8 cellular contexts compared by ENCODE assay signal in genomic region chr11:108467091-108467823, GRCh38. TPM values are rescaled to one million over a fixed set of nuclear protein-coding genes. Genes with fewer than 3 reads are reported as not detected.
A peak's percentile ranks its signal among the peaks of the same experiment; 100 is the strongest.
DNase-seq lines count a peak whose midpoint lies in the region; ATAC-seq and TF ChIP-seq lines count a peak whose summit lies in the region.

Gene C11orf65 (minus strand): TSS chr11:108467529. CDS start chr11:108461559, 5,970 bp downstream.

- peak within 1 kb of the TSS; percentile 92 for H3K18ac ChIP-seq in H9 (ENCODE audit: insufficient read length, low read depth, low read length)

- H3K56ac ChIP-seq in H9 (ENCODE audit: insufficient read length, low read depth, low read length) = no peak within 1 kb of the TSS

- H3K27ac ChIP-seq in H9 (ENCODE audit: insufficient read length, low read depth, low read length) = peak within 1 kb of the TSS; percentile 86

- no peak within 1 kb of the TSS for H2BK20ac ChIP-seq in H9 (ENCODE audit: low read depth, low read length, poor library complexity, severe bottlenecking)

- no peak within 1 kb of the TSS for H2AK5ac ChIP-seq in H9 (ENCODE audit: insufficient read length, low read length)

- H3K27me3 ChIP-seq in H9 (ENCODE audit: insufficient read depth, low read length) = no peaks in the 10 kb centered on the region

- H3K79me1 ChIP-seq in H9 (ENCODE audit: insufficient read depth, low read depth, low read length, poor library complexity, severe bottlenecking) = no peaks in the 10 kb centered on the region

- DNase-seq in H9 (peak; percentile 96), M059J (ENCODE audit: low read depth) (peak; percentile 97), fibroblast of the aortic adventitia (ENCODE audit: low read depth) (peak; percentile 96)
- DNase-seq in activated effector memory CD4-positive, alpha-beta T cell treated with anti-CD3 and anti-CD28 coated beads, Interleukin-2, amount 50 U/mL, for 16 hours = peak; percentile 97
- DNase-seq in natural killer cell treated with Interleukin-12 subunit alpha and Interleukin-12 subunit beta and Interleukin-15 and Interleukin-18, amount 100 ng/mL, for 72 hours (ENCODE audit: low spot score) = peak; percentile 94
- DNase-seq in stimulated activated naive CD4-positive, alpha-beta T cell treated with Interleukin-2 at 50 U/mL for 16 hours (lab: John Stamatoyannopoulos, UW) = peak; percentile 92

- no peak within 1 kb of the TSS for H4K91ac ChIP-seq in H9 (ENCODE audit: insufficient read length, low read depth, low read length)

- no peaks in the 10 kb centered on the region for H3K9me3 ChIP-seq in ES-I3 (ENCODE audit: control insufficient read depth, insufficient read depth, low read length)
- H3K9me3 ChIP-seq in H9 (ENCODE audit: control insufficient read depth, low read depth, low read length) = no peaks in the 10 kb centered on the region

- no peaks in the 10 kb centered on the region; a peak in 2 of 7 replicates for H3K36me3 Mint-ChIP-seq in H9 (ENCODE audit: insufficient read depth in 1 of 3, low read depth in 3 of 3)
- H3K36me3 Mint-ChIP-seq in natural killer cell treated with Interleukin-12 subunit alpha and Interleukin-12 subunit beta and Interleukin-15 and Interleukin-18, amount 100 ng/mL, for 72 hours = no peaks in the 10 kb centered on the region

- peak within 1 kb of the TSS; percentile 88 for H3K14ac ChIP-seq in H9 (ENCODE audit: insufficient read depth, low read length)

- H3K27me3 Mint-ChIP-seq in H9 (ENCODE audit: low read depth) = no peaks in the 10 kb centered on the region
- H3K27me3 Mint-ChIP-seq in natural killer cell treated with Interleukin-12 subunit alpha and Interleukin-12 subunit beta and Interleukin-15 and Interleukin-18, amount 100 ng/mL, for 72 hours = no peaks in the 10 kb centered on the region

- no peak within 1 kb of the TSS; the same call in 1 of the 2 replicates for H3K4ac ChIP-seq in H9 (ENCODE audit: low read depth, low read length)

- H2BK12ac ChIP-seq in H9 (ENCODE audit: insufficient read length, low read depth, low read length) = no peak within 1 kb of the TSS

- H3T11ph ChIP-seq in H9 (ENCODE audit: low read length) = no peak within 1 kb of the TSS

- H3K23me2 ChIP-seq in H9 (ENCODE audit: insufficient read length, low read depth, low read length, poor library complexity, severe bottlenecking) = peaks cover 3% of the 10 kb centered on the region

- no peaks in the 10 kb centered on the region for H4K20me1 ChIP-seq in H9 (ENCODE audit: control insufficient read depth, insufficient read depth, insufficient read length)

- peak within 1 kb of the TSS; percentile 70 for H3K4me2 ChIP-seq in H9 (ENCODE audit: insufficient read depth, insufficient read length, low read length)

- TF ChIP-seq POLR2A in Raji (IDR thresholded peaks at IDR 0.05; ENCODE audit: insufficient read depth, low read depth, low read length) = peak; percentile 95

- no peak within 1 kb of the TSS for H2BK120ac ChIP-seq in H9 (ENCODE audit: low read depth, low read length, poor library complexity, severe bottlenecking)

- H2AFZ ChIP-seq in H9 (ENCODE audit: low read length) = peak within 1 kb of the TSS; percentile 34

- H3K4me3 Mint-ChIP-seq in H9 = peak within 1 kb of the TSS; percentile 95 to 97
- peak within 1 kb of the TSS; percentile 96 for H3K4me3 Mint-ChIP-seq in natural killer cell treated with Interleukin-12 subunit alpha and Interleukin-12 subunit beta and Interleukin-15 and Interleukin-18, amount 100 ng/mL, for 72 hours

- WGBS in H9 (ENCODE audit: extremely low coverage, insufficient read length, low lambda C conversion rate) = no CpG with 5 or more reads among the region's 35 CpGs

- peak within 1 kb of the TSS; percentile 100 for H3K27ac Mint-ChIP-seq in H9
- peak within 1 kb of the TSS; percentile 98 to 99 for H3K27ac Mint-ChIP-seq in natural killer cell treated with Interleukin-12 subunit alpha and Interleukin-12 subunit beta and Interleukin-15 and Interleukin-18, amount 100 ng/mL, for 72 hours

- peak within 1 kb of the TSS; percentile 13 for H4K5ac ChIP-seq in H9 (ENCODE audit: insufficient read length, low read depth, low read length)

- H2BK5ac ChIP-seq in H9 (ENCODE audit: insufficient read length, low read length) = no peak within 1 kb of the TSS

- peak; percentile 100 for ATAC-seq in natural killer cell treated with Interleukin-12 subunit alpha and Interleukin-12 subunit beta and Interleukin-15 and Interleukin-18, amount 100 ng/mL, for 72 hours

- no peak within 1 kb of the TSS for H4K8ac ChIP-seq in H9 (replicated peaks; ENCODE audit: insufficient read length, low read depth, low read length)

- H3K4me1 Mint-ChIP-seq in H9 = peaks cover 0 to 3% of the 10 kb centered on the region in 2 experiments; a peak in 1 of 4 replicates
- H3K4me1 Mint-ChIP-seq in natural killer cell treated with Interleukin-12 subunit alpha and Interleukin-12 subunit beta and Interleukin-15 and Interleukin-18, amount 100 ng/mL, for 72 hours (ENCODE audit: low read depth in 2 of 2) = peaks cover 15 to 16% of the 10 kb centered on the region in 2 donors

- H3K9ac ChIP-seq in ES-I3 (ENCODE audit: low read depth, low read length) = peak within 1 kb of the TSS; percentile 69
- peak within 1 kb of the TSS; percentile 94 for H3K9ac ChIP-seq in H9 (ENCODE audit: extremely low read depth, insufficient read length, low read length)

- peak within 1 kb of the TSS; percentile 75 for H3K4me3 ChIP-seq in fibroblast of the aortic adventitia (ENCODE audit: low read depth, low read length)

- no peaks in the 10 kb centered on the region for H3K36me3 ChIP-seq in ES-I3 (ENCODE audit: insufficient read depth, low read length)

- H3K23ac ChIP-seq in H9 (ENCODE audit: insufficient read length, low read depth, low read length) = no peak within 1 kb of the TSS

- no peak within 1 kb of the TSS for H2BK15ac ChIP-seq in H9 (ENCODE audit: low read depth, low read length)

- no peaks in the 10 kb centered on the region for H3K79me2 ChIP-seq in H9 (ENCODE audit: insufficient read depth, low read length)

- no peaks in the 10 kb centered on the region; a peak in 1 of 5 replicates for H3K9me3 Mint-ChIP-seq in H9
- H3K9me3 Mint-ChIP-seq in natural killer cell treated with Interleukin-12 subunit alpha and Interleukin-12 subunit beta and Interleukin-15 and Interleukin-18, amount 100 ng/mL, for 72 hours = no peaks in the 10 kb centered on the region

- H3K4me1 ChIP-seq in ES-I3 (ENCODE audit: insufficient read depth, low read length) = no peaks in the 10 kb centered on the region
- H3K4me1 ChIP-seq in H9 (ENCODE audit: insufficient read depth, low read length) = no peaks in the 10 kb centered on the region

- TF ChIP-seq CTCF in H9 (conservative IDR thresholded peaks at IDR 0.05) (no peak), fibroblast of the aortic adventitia (IDR thresholded peaks at IDR 0.05; ENCODE audit: insufficient read depth, low read length) (no peak)

RNA-seq across cellular contexts. Expression of gene C11orf65, which starts in this region (rescaled TPM):
- total RNA-seq in H9 (2021) (0.55 and 0.66 TPM in 2 replicates), fibroblast of the aortic adventitia (ENCODE audit: low replicate concordance) (0.99 and 1.6 TPM in 2 replicates)
- total RNA-seq in M059J (2014; rRNA removed; shearing (Covaris generic)) = 1.9 TPM in 1 of 2 replicates, not detected in the other
- under 1 TPM; 0.31 TPM for total RNA-seq in natural killer cell treated with Interleukin-12 subunit alpha and Interleukin-12 subunit beta and Interleukin-15 and Interleukin-18, amount 100 ng/mL, for 72 hours

Comparison
In these comparisons a context has a peak if more than half of its experiments do, and no peak if none do; other contexts are left out.
1. Peak in every context shown above with its lines: DNase-seq, ATAC-seq, H3K4me3 ChIP-seq and H3K27ac ChIP-seq.
2. Peak in DNase-seq, H3K27ac ChIP-seq, H3K9ac ChIP-seq and H3K4me2 ChIP-seq in H9; RNA of the gene not detected or under 1 TPM.
3. Peak in DNase-seq and ATAC-seq in natural killer cell treated with Interleukin-12 subunit alpha and Interleukin-12 subunit beta and Interleukin-15 and Interleukin-18, amount 100 ng/mL, for 72 hours; RNA of the gene not detected or under 1 TPM.